24 cellular contexts compared by ENCODE assay signal in the genomic region with DNA sequence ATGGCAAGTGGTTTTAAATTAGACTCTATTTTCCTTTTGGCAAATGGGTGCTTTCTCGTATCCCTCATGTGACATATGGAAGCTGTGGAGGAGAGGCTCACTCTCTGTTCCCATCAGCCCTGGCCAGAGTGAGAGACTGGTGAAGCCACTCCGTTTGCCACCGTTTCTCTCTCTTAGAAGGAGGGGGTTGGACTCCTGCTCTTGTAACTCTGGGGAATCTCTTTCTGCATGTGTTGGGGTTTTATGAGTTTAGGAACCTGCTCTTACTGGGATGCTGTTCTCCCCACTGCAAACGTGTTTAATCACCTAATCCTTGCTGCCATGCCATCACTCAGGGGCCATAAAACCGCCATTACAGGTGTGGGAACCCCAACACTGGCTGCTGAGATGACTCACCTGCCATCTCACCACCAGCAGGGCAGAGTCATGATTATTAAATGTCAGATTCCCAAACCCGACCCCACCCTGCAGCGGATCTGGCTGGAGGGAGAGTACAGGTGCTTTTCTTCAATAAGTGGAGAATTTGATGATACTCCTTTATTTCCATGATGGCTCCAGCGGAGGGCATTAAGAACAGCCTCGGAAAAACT.
"Had no signal": no experiment of that assay in that cellular context is flagged by ENCODE, and none has a peak within 500 bp of the region (broad histone marks: within the 10 kb centered on the region; RNA-seq: fewer than 3 reads in every experiment).

No MANE protein-coding gene starts in this region.

- H3K9me3 Mint-ChIP-seq: activated T-helper 2 cell treated with anti-CD3 and anti-CD28 coated beads, Interferon-gamma antibody, Interleukin-2, Interleukin-4, amounts not matched to agents 10 μg/mL and 5 μg/mL and 100 μg/mL, durations not matched to agents 14 hours and 24 hours and 36 hours; central memory CD8-positive, alpha-beta T cell; natural killer cell; T-helper 1 cell treated with Interleukin-12 subunit alpha and Interleukin-12 subunit beta and Interleukin-4 antibody, amounts not matched to agents 30 μg/mL and 1 μg/mL, for 36 hours had no signal

- H3K9me3 ChIP-seq: lower lobe of right lung, right atrium auricular region, thoracic aorta had no signal

- H3K27me3 ChIP-seq: breast epithelium, neural progenitor cell, right atrium auricular region had no signal

- H3K4me1 Mint-ChIP-seq: central memory CD8-positive, alpha-beta T cell; natural killer cell; neural progenitor cell had no signal

- DNase-seq: activated CD4-positive, alpha-beta T cell treated with anti-CD3 and anti-CD28 coated beads for 4 hours; activated CD4-positive, alpha-beta T cell treated with anti-CD3 and anti-CD28 coated beads, Interleukin-2, amount 50 U/mL, for 48 hours; activated T-cell treated with anti-CD3 and anti-CD28 coated beads, Interleukin-2, amount 50 U/mL, for 48 hours; effector memory CD4-positive, alpha-beta T cell; erythroblast; hippocampal formation; kidney; lower lobe of right lung; mesenchymal stem cell; natural killer cell; occipital lobe; stimulated activated naive CD8-positive, alpha-beta T cell treated with anti-CD3 and anti-CD28 coated beads, Interleukin-15, Interleukin-2, amounts not matched to agents 100 U/mL and 50 U/mL, for 24 hours; T-helper 9 cell; trophoblast cell had no signal

- H3K36me3 ChIP-seq: breast epithelium, lower lobe of right lung, neural progenitor cell, right atrium auricular region, thoracic aorta had no signal

- H3K4me3 ChIP-seq: breast epithelium, lower lobe of right lung, neural progenitor cell, right atrium auricular region, thoracic aorta had no signal

- ATAC-seq: activated naive CD4-positive, alpha-beta T cell treated with anti-CD3 and anti-CD28 coated beads, Interleukin-2, amount 50 U/mL, for 72 hours; lower lobe of right lung; natural killer cell; stimulated activated naive CD8-positive, alpha-beta T cell treated with anti-CD3 and anti-CD28 coated beads, Interleukin-15, Interleukin-2, amounts not matched to agents 100 U/mL and 50 U/mL, for 24 hours had no signal

- H3K36me3 Mint-ChIP-seq: natural killer cell had no signal

- H3K4me3 Mint-ChIP-seq: central memory CD8-positive, alpha-beta T cell; natural killer cell; neural progenitor cell; T-helper 1 cell treated with Interleukin-12 subunit alpha and Interleukin-12 subunit beta and Interleukin-4 antibody, amounts not matched to agents 30 μg/mL and 1 μg/mL, for 36 hours had no signal

- H3K27ac Mint-ChIP-seq: activated naive CD4-positive, alpha-beta T cell treated with anti-CD3 and anti-CD28 coated beads, Interleukin-2, amount 50 U/mL, for 72 hours; activated T-helper 2 cell treated with anti-CD3 and anti-CD28 coated beads, Interferon-gamma antibody, Interleukin-2, Interleukin-4, amounts not matched to agents 10 μg/mL and 5 μg/mL and 100 μg/mL, durations not matched to agents 14 hours and 24 hours and 36 hours; natural killer cell; neural progenitor cell; T-helper 1 cell treated with Interleukin-12 subunit alpha and Interleukin-12 subunit beta and Interleukin-4 antibody, amounts not matched to agents 30 μg/mL and 1 μg/mL, for 36 hours had no signal

- H3K4me1 ChIP-seq: breast epithelium, lower lobe of right lung, neural progenitor cell, right atrium auricular region had no signal

- FAIRE-seq: kidney, TTC549 had no signal

- H3K27ac ChIP-seq: breast epithelium, lower lobe of right lung, neural progenitor cell, right atrium auricular region, thoracic aorta, VCaP had no signal
